21 cellular contexts compared by ENCODE assay signal in genomic region chr4:34516524-34516923, GRCh38.
"Had no signal": no experiment of that assay in that cellular context is flagged by ENCODE, and none has a peak within 500 bp of the region (broad histone marks: within the 10 kb centered on the region; RNA-seq: fewer than 3 reads in every experiment).

No MANE protein-coding gene starts in this region.

- H3K27me3 Mint-ChIP-seq: activated naive CD8-positive, alpha-beta T cell treated with anti-CD3 and anti-CD28 coated beads for 36 hours; central memory CD8-positive, alpha-beta T cell; effector memory CD8-positive, alpha-beta T cell; naive thymus-derived CD4-positive, alpha-beta T cell; stimulated activated memory B cell treated with anti-CD40 and anti-IgM and Interleukin-4, amounts not matched to agents 10 μg/mL and 1 μg/mL and 100 μg/mL, for 72 hours had no signal

- H3K9me3 ChIP-seq: suprapubic skin, transverse colon, uterus had no signal

- H3K4me2 ChIP-seq: hepatocyte had no signal

- H3K36me3 ChIP-seq: stomach, suprapubic skin, transverse colon had no signal

- H3K27ac ChIP-seq: hepatocyte, stomach, suprapubic skin, transverse colon, uterus had no signal

- ATAC-seq: activated T-cell treated with anti-CD3 and anti-CD28 coated beads, Interleukin-2, amount 50 U/mL, for 4 hours; effector memory CD8-positive, alpha-beta T cell; esophagus mucosa; left lobe of liver; naive thymus-derived CD4-positive, alpha-beta T cell; sciatic nerve; stimulated activated memory B cell treated with anti-CD40 and anti-IgM and Interleukin-4, amounts not matched to agents 10 μg/mL and 1 μg/mL and 100 μg/mL, for 72 hours had no signal

- H3K4me3 ChIP-seq: hepatocyte, stomach, suprapubic skin, transverse colon, uterus had no signal

- H3K27me3 ChIP-seq: hepatocyte, stomach, suprapubic skin, transverse colon, uterus had no signal

- H3K36me3 Mint-ChIP-seq: activated naive CD8-positive, alpha-beta T cell treated with anti-CD3 and anti-CD28 coated beads for 36 hours; immature natural killer cell; naive thymus-derived CD4-positive, alpha-beta T cell; stimulated activated memory B cell treated with anti-CD40 and anti-IgM and Interleukin-4, amounts not matched to agents 10 μg/mL and 1 μg/mL and 100 μg/mL, for 72 hours had no signal

- H3K79me2 ChIP-seq: hepatocyte had no signal

- H2AFZ ChIP-seq: hepatocyte had no signal

- DNase-seq: activated CD4-positive, alpha-beta T cell treated with anti-CD3 and anti-CD28 coated beads, Interleukin-2, amount 50 U/mL, for 48 hours; activated CD8-positive, alpha-beta memory T cell treated with anti-CD3 and anti-CD28 coated beads, Interleukin-2, amount 50 U/mL, for 48 hours; activated naive CD4-positive, alpha-beta T cell; activated naive CD8-positive, alpha-beta T cell treated with anti-CD3 and anti-CD28 coated beads for 36 hours; activated T-cell treated with anti-CD3 and anti-CD28 coated beads, Interleukin-2, amount 50 U/mL, for 4 hours; effector memory CD8-positive, alpha-beta T cell; glutamatergic neuron; immature natural killer cell; naive thymus-derived CD4-positive, alpha-beta T cell; small intestine; stomach; transverse colon; uterus had no signal

- H3K4me3 Mint-ChIP-seq: activated naive CD8-positive, alpha-beta T cell treated with anti-CD3 and anti-CD28 coated beads for 36 hours; activated T-cell treated with anti-CD3 and anti-CD28 coated beads, Interleukin-2, amount 50 U/mL, for 4 hours; central memory CD8-positive, alpha-beta T cell; effector memory CD8-positive, alpha-beta T cell; immature natural killer cell; naive thymus-derived CD4-positive, alpha-beta T cell; stimulated activated memory B cell treated with anti-CD40 and anti-IgM and Interleukin-4, amounts not matched to agents 10 μg/mL and 1 μg/mL and 100 μg/mL, for 72 hours had no signal

- H3K27ac Mint-ChIP-seq: activated naive CD8-positive, alpha-beta T cell treated with anti-CD3 and anti-CD28 coated beads for 36 hours; activated T-helper 2 cell treated with anti-CD3 and anti-CD28 coated beads, Interferon-gamma antibody, Interleukin-2, Interleukin-4, amounts not matched to agents 10 μg/mL and 5 μg/mL and 100 μg/mL, durations not matched to agents 14 hours and 24 hours and 36 hours; effector memory CD8-positive, alpha-beta T cell; immature natural killer cell; naive thymus-derived CD4-positive, alpha-beta T cell; stimulated activated memory B cell treated with anti-CD40 and anti-IgM and Interleukin-4, amounts not matched to agents 10 μg/mL and 1 μg/mL and 100 μg/mL, for 72 hours had no signal

- H3K4me1 Mint-ChIP-seq: activated naive CD8-positive, alpha-beta T cell treated with anti-CD3 and anti-CD28 coated beads for 36 hours; central memory CD8-positive, alpha-beta T cell; immature natural killer cell; naive thymus-derived CD4-positive, alpha-beta T cell; stimulated activated memory B cell treated with anti-CD40 and anti-IgM and Interleukin-4, amounts not matched to agents 10 μg/mL and 1 μg/mL and 100 μg/mL, for 72 hours had no signal
